ENCODE assay signal across 2 cellular contexts in genomic region chr2:179888642-179889041, GRCh38. TPM values are rescaled to one million over a fixed set of nuclear protein-coding genes. Genes with fewer than 3 reads are reported as not detected.
"Had no signal": no experiment of that assay in that cellular context is flagged by ENCODE, and none has a peak within 500 bp of the region (broad histone marks: within the 10 kb centered on the region; RNA-seq: fewer than 3 reads in every experiment).

No MANE protein-coding gene starts in this region.

RNA-seq across cellular contexts. Expression of gene ZNF385B, which starts 27.2 kb away (rescaled TPM):
- total RNA-seq: G401, GM12878 had no signal
- polyA plus RNA-seq: GM12878 had no signal
